In genomic region chr19:43634516-43634876, GRCh38 we compare ENCODE assay signal across 12 cellular contexts. TPM values are rescaled to one million over a fixed set of nuclear protein-coding genes. Genes with fewer than 3 reads are reported as not detected.
DNase-seq lines count a peak whose midpoint lies in the region; ATAC-seq and TF ChIP-seq lines count a peak whose summit lies in the region.
"Had no signal": no experiment of that assay in that cellular context is flagged by ENCODE, and none has a peak within 500 bp of the region (broad histone marks: within the 10 kb centered on the region; RNA-seq: fewer than 3 reads in every experiment).

No MANE protein-coding gene starts in this region.

- no peak for ATAC-seq in HG03175 (IDR thresholded peaks at IDR 0.05; ENCODE audit: unreplicated experiment)
- no peak for ATAC-seq in GM18511 (IDR thresholded peaks at IDR 0.05; ENCODE audit: unreplicated experiment)

- H3K27ac ChIP-seq in angular gyrus (ENCODE audit: low read depth, low read length) = peak overlapping the region; percentile 99
- no peak overlapping the region for H3K27ac ChIP-seq in neural progenitor cell

- H3K9ac ChIP-seq in neural progenitor cell = no peak overlapping the region

- peaks cover 24% of the 10 kb centered on the region for H3K4me1 ChIP-seq in neural progenitor cell

- peaks cover 12% of the 10 kb centered on the region for H3K36me3 Mint-ChIP-seq in neural progenitor cell
- peaks cover 0 to 5% (median 0%) of the 10 kb centered on the region in 3 donors for H3K36me3 Mint-ChIP-seq in immature natural killer cell

- H3K79me2 ChIP-seq in neural progenitor cell (ENCODE audit: low read depth) = peaks cover 20% of the 10 kb centered on the region

- H3K27ac Mint-ChIP-seq in neural progenitor cell (no peak overlapping the region), immature natural killer cell (no peak overlapping the region)

- peaks cover 21% of the 10 kb centered on the region for H3F3A ChIP-seq in neural progenitor cell (ENCODE audit: low read depth)

- H3K9me3 Mint-ChIP-seq in neural progenitor cell = no peaks in the 10 kb centered on the region
- peaks cover 0 to 2% (median 0%) of the 10 kb centered on the region in 6 donors for H3K9me3 Mint-ChIP-seq in immature natural killer cell

- in situ Hi-C loops in GM13976 (cut with MboI; ENCODE audit: low sequenced_read_pairs, unreplicated experiment) = no loop called here

- DNase-seq in Ammon's horn (ENCODE audit: low spot score) (peak; percentile 83), hippocampal formation (lab: John Stamatoyannopoulos, UW) (peak; percentile 43 to 47), neural progenitor cell (ENCODE audit: low spot score) (peak; percentile 37), immature natural killer cell (no peak), GM13976 (ENCODE audit: low spot score) (no peak)
- DNase-seq: DMS79, SW 1271 had no signal

- H3K27me3 Mint-ChIP-seq in neural progenitor cell (ENCODE audit: insufficient read depth, low read depth) (peaks cover 6% of the 10 kb centered on the region), immature natural killer cell (ENCODE audit: low read depth in 3 of 3) (peaks cover 3 to 19% (median 18%) of the 10 kb centered on the region in 3 donors)

- H3K4me3 Mint-ChIP-seq in neural progenitor cell (peak overlapping the region; percentile 85), immature natural killer cell (no peak overlapping the region)

- H3K4me2 ChIP-seq in neural progenitor cell = peak overlapping the region; percentile 82

- peaks cover 49% of the 10 kb centered on the region for H3K4me1 Mint-ChIP-seq in neural progenitor cell
- peaks cover 5 to 6% of the 10 kb centered on the region in 2 donors for H3K4me1 Mint-ChIP-seq in immature natural killer cell

- H4K20me1 ChIP-seq in neural progenitor cell (ENCODE audit: low read depth) = peaks cover 58% of the 10 kb centered on the region

- peaks cover 18% of the 10 kb centered on the region for H3K27me3 ChIP-seq in neural progenitor cell

- H3K36me3 ChIP-seq in neural progenitor cell = no peaks in the 10 kb centered on the region

- no peak overlapping the region for H2AFZ ChIP-seq in neural progenitor cell (replicated peaks)

- peak overlapping the region; percentile 46 for H3K4me3 ChIP-seq in neural progenitor cell

- TF ChIP-seq CTCF in neural progenitor cell (IDR thresholded peaks at IDR 0.05) (no peak), GM13976 (IDR thresholded peaks at IDR 0.05; ENCODE audit: borderline replicate concordance, control extremely low read depth, extremely low read depth, insufficient read depth, missing control alignments) (no peak)

- no peaks in the 10 kb centered on the region for H3K9me3 ChIP-seq in neural progenitor cell (ENCODE audit: low read depth)

RNA-seq across cellular contexts. Expression of gene CADM4, which starts 5.2 kb away (rescaled TPM):
- total RNA-seq in neural progenitor cell (ENCODE audit: low replicate concordance) = 7.7 and 28.6 TPM in 2 replicates
- under 1 TPM in 1 of 3 donors, not detected in 2; 0.10 TPM for polyA plus RNA-seq in immature natural killer cell

RNA-seq across cellular contexts. Expression of gene ZNF428, which starts 15.1 kb away (rescaled TPM):
- total RNA-seq in neural progenitor cell (ENCODE audit: low replicate concordance) = 18.5 and 57.7 TPM in 2 replicates
- polyA plus RNA-seq in immature natural killer cell = 10 to 100 TPM; 10.6 to 28.5 (median 19.7) TPM

RNA-seq across cellular contexts. Expression of gene SRRM5, which starts 22.6 kb away (rescaled TPM):
- total RNA-seq in neural progenitor cell (ENCODE audit: low replicate concordance) = 0.25 TPM in 1 of 2 replicates, not detected in the other
- polyA plus RNA-seq in immature natural killer cell = under 1 TPM in 2 of 3 donors, not detected in 1; 0.43 to 0.86 TPM
- total RNA-seq: bronchial epithelial cell, skeletal muscle tissue had no signal

RNA-seq across cellular contexts. Expression of gene PLAUR, which starts 35.5 kb away (rescaled TPM):
- 12.9 and 36.5 TPM in 2 replicates for total RNA-seq in neural progenitor cell (ENCODE audit: low replicate concordance)
- 1 to 10 TPM; 3.4 to 6.1 (median 5.7) TPM for polyA plus RNA-seq in immature natural killer cell

RNA-seq across cellular contexts. Expression of gene ZNF576, which starts 38.1 kb away (rescaled TPM):
- total RNA-seq in neural progenitor cell (ENCODE audit: low replicate concordance) = 6.8 and 9.0 TPM in 2 replicates
- polyA plus RNA-seq in immature natural killer cell = 10 to 100 TPM in 1 of 3 donors, 1 to 10 TPM in 2; 6.7 to 12.8 (median 7.1) TPM

Comparison
In these comparisons a context has a peak if more than half of its experiments do, and no peak if none do; other contexts are left out.
1. DNase-seq: peak in Ammon's horn (single experiment), hippocampal formation (2 of 2) and neural progenitor cell (single experiment); none in immature natural killer cell (0 of 3) and GM13976 (single experiment).